In genomic region chr21:33967086-33967571, GRCh38 we compare ENCODE assay signal across 1 cellular context.
TF ChIP-seq lines count a peak whose summit lies in the region.

No MANE protein-coding gene starts in this region.

TF ChIP-seq in SK-N-SH, 30 proteins besides CTCF, POLR2A, EP300 and RAD21 (continued from another document):
- TF ChIP-seq, protein P1, sequence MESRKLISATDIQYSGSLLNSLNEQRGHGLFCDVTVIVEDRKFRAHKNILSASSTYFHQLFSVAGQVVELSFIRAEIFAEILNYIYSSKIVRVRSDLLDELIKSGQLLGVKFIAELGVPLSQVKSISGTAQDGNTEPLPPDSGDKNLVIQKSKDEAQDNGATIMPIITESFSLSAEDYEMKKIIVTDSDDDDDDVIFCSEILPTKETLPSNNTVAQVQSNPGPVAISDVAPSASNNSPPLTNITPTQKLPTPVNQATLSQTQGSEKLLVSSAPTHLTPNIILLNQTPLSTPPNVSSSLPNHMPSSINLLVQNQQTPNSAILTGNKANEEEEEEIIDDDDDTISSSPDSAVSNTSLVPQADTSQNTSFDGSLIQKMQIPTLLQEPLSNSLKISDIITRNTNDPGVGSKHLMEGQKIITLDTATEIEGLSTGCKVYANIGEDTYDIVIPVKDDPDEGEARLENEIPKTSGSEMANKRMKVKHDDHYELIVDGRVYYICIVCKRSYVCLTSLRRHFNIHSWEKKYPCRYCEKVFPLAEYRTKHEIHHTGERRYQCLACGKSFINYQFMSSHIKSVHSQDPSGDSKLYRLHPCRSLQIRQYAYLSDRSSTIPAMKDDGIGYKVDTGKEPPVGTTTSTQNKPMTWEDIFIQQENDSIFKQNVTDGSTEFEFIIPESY (IDR thresholded peaks at IDR 0.05; ENCODE audit: borderline replicate concordance, low read depth) = no peak
- TF ChIP-seq MXI1 (IDR thresholded peaks at IDR 0.05; ENCODE audit: low read depth, low read length) = no peak
- TF ChIP-seq SMC3 (IDR thresholded peaks at IDR 0.05; ENCODE audit: low read depth, low read length) = no peak
- no peak for TF ChIP-seq FOXM1 (IDR thresholded peaks at IDR 0.05; ENCODE audit: low read depth)
- no peak for TF ChIP-seq GATA2 (CRISPR knock-in tag; IDR thresholded peaks at IDR 0.05)
- no peak for TF ChIP-seq FOXJ3 (CRISPR knock-in tag; IDR thresholded peaks at IDR 0.05)
- TF ChIP-seq TCF12 (IDR thresholded peaks at IDR 0.05) = no peak
- TF ChIP-seq ELF1 (IDR thresholded peaks at IDR 0.05) = no peak
